25 cellular contexts compared by ENCODE assay signal in genomic region chr14:101253948-101254347, GRCh38.
"Had no signal": no experiment of that assay in that cellular context is flagged by ENCODE, and none has a peak within 500 bp of the region (broad histone marks: within the 10 kb centered on the region; RNA-seq: fewer than 3 reads in every experiment).

No MANE protein-coding gene starts in this region.

- H3K36me3 Mint-ChIP-seq: activated naive CD8-positive, alpha-beta T cell treated with anti-CD3 and anti-CD28 coated beads, Interleukin-2, amount 10 ng/mL, durations not matched to agents 7 days and 5 days; T-cell had no signal

- H3K9me3 ChIP-seq: adrenal gland, Peyer's patch, SJSA1 had no signal

- H3K4me3 Mint-ChIP-seq: activated B cell treated with CpG ODN at 0.5 μM for 24 hours; activated CD4-positive, alpha-beta memory T cell treated with anti-CD3 and anti-CD28 coated beads, Interleukin-2, amount 10 ng/mL, durations not matched to agents 7 days and 5 days; activated naive CD8-positive, alpha-beta T cell treated with anti-CD3 and anti-CD28 coated beads, Interleukin-2, amount 10 ng/mL, durations not matched to agents 7 days and 5 days; activated T-cell treated with anti-CD3 and anti-CD28 coated beads, Interleukin-2, amount 50 U/mL, for 72 hours; central memory CD8-positive, alpha-beta T cell; T-cell had no signal

- H3K27me3 ChIP-seq: adrenal gland, Peyer's patch, SJSA1 had no signal

- H3K4me1 Mint-ChIP-seq: activated B cell treated with CpG ODN at 0.5 μM for 24 hours had no signal

- DNase-seq: activated B cell treated with CpG ODN at 0.5 μM for 24 hours; activated CD4-positive, alpha-beta memory T cell treated with anti-CD3 and anti-CD28 coated beads, Interleukin-2, amount 10 ng/mL, durations not matched to agents 7 days and 5 days; activated CD4-positive, alpha-beta T cell treated with anti-CD3 and anti-CD28 coated beads for 1 hour; activated CD4-positive, alpha-beta T cell treated with anti-CD3 and anti-CD28 coated beads, Interleukin-2, amount 50 U/mL, for 1 hour; activated naive CD4-positive, alpha-beta T cell treated with anti-CD3 and anti-CD28 coated beads, Interleukin-2, amount 50 U/mL, for 16 hours; activated naive CD8-positive, alpha-beta T cell treated with anti-CD3 and anti-CD28 coated beads, Interleukin-2, amount 10 ng/mL, durations not matched to agents 7 days and 5 days; activated T-cell treated with anti-CD3 and anti-CD28 coated beads for 4 hours; activated T-cell treated with anti-CD3 and anti-CD28 coated beads, Interleukin-2, amount 50 U/mL, for 72 hours; adrenal gland; aorta; Karpas-422; NCI-H1105 treated with DMSO at 0.1 percent for 48 hours; NCI-H1436 treated with DMSO at 0.1 percent for 48 hours; NCI-H187; NCI-H2081 treated with DMSO at 0.1 percent for 48 hours; NCI-H446; NCI-H524; SHP77; T-cell; T-helper 2 cell; T1000 had no signal

- H3K27ac ChIP-seq: adrenal gland, Peyer's patch, SJSA1 had no signal

- H3K9me3 Mint-ChIP-seq: activated B cell treated with CpG ODN at 0.5 μM for 24 hours; activated CD4-positive, alpha-beta memory T cell treated with anti-CD3 and anti-CD28 coated beads, Interleukin-2, amount 10 ng/mL, durations not matched to agents 7 days and 5 days; activated naive CD8-positive, alpha-beta T cell treated with anti-CD3 and anti-CD28 coated beads, Interleukin-2, amount 10 ng/mL, durations not matched to agents 7 days and 5 days; activated T-cell treated with anti-CD3 and anti-CD28 coated beads, Interleukin-2, amount 50 U/mL, for 72 hours; central memory CD8-positive, alpha-beta T cell; T-cell had no signal

- ATAC-seq: activated T-cell treated with anti-CD3 and anti-CD28 coated beads, Interleukin-2, amount 50 U/mL, for 72 hours; K562; T-cell had no signal

- H3K36me3 ChIP-seq: adrenal gland, Peyer's patch, SJSA1 had no signal

- H3K4me1 ChIP-seq: adrenal gland, Peyer's patch, SJSA1 had no signal

- H3K4me3 ChIP-seq: adrenal gland, K562, Peyer's patch, SJSA1 had no signal
